Comparison of ENCODE assay signal across 8 cellular contexts in the genomic region with DNA sequence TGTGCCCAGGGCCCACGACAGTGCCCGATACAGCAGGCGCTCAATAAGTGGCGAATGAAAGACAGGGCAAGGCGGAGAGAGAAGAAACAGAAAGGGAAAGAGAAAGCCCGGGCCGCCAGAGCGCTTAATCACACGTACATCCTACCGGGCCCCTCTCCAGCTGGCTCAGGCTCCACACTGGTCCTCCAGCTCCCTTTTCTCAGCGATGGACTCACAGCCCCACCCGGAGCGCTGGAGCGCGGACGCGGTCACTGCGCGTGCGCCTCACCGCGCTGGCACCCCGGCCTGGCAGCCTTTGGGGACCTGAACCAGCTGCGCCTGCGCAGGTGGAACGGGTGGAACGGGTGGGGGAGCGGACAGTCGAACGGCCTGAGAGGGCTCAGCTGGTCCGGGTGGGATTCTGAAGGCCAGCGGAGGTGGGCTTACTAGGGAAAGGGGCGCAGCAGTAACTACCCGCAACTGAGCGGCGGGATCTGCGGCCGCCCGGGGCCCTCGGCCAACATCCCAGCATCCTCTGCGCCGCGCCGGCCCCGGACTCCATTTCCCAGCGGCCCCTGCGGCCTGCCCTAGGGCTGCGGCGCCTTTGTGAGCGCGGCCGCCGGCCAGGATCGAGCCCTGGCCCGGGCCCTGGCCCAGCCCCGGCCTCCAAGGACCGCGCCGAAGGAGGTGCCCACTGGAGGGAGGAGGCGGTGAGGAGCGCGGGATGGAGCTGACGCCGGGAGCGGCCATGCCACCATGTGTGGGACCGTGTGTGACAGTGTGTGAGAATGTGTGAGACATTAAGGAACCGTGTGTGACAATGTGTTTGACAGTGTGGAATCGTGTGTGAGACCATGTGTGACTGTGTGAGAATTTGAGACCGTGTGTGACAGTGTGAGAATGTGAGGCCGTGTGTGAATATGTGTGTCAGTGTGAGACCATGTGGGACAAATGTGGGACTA. TPM values are rescaled to one million over a fixed set of nuclear protein-coding genes. Genes with fewer than 3 reads are reported as not detected.
DNase-seq lines count a peak whose midpoint lies in the region; FAIRE-seq and TF ChIP-seq lines count a peak whose summit lies in the region.

A gene (plus strand): TSS at position 569 of the 941 bp plus-strand sequence. CDS start 2,783 bp downstream, outside the sequence.

- no peaks in the 10 kb centered on the region for H3K27me3 Mint-ChIP-seq in activated naive CD4-positive, alpha-beta T cell treated with anti-CD3 and anti-CD28 coated beads for 36 hours (ENCODE audit: low read depth)

- TF ChIP-seq CTCF in LNCaP clone FGC (IDR thresholded peaks at IDR 0.05; ENCODE audit: control insufficient read depth, extremely low read depth, insufficient read depth): no peak

- H3K79me1 ChIP-seq in neuronal stem cell (ENCODE audit: low read depth, low read length): peaks cover 7% of the 10 kb centered on the region

- peak within 1 kb of the TSS; percentile 99 for H2AFZ ChIP-seq in GM23248
- H2AFZ ChIP-seq in neuronal stem cell (ENCODE audit: low read length): peak within 1 kb of the TSS; percentile 94

- H3K36me3 ChIP-seq in GM23248 (ENCODE audit: low read depth): peaks cover 24% of the 10 kb centered on the region
- H3K36me3 ChIP-seq in SJCRH30: peaks cover 16% of the 10 kb centered on the region
- H3K36me3 ChIP-seq in neuronal stem cell (replicated peaks in 1 of 2; ENCODE audit: control insufficient read depth in 2 of 2, insufficient read depth in 2 of 2, low read length in 2 of 2): peaks cover 18 to 43% of the 10 kb centered on the region in 2 donors

- H3K18ac ChIP-seq in neuronal stem cell (ENCODE audit: low read length): peak within 1 kb of the TSS; percentile 99

- no peaks in the 10 kb centered on the region for H3K9me2 ChIP-seq in GM23248 (ENCODE audit: insufficient read depth)

- peak within 1 kb of the TSS; percentile 85 for H3K27ac ChIP-seq in GM23248
- H3K27ac ChIP-seq in SJCRH30: peak within 1 kb of the TSS; percentile 94
- peak within 1 kb of the TSS; percentile 90 for H3K27ac ChIP-seq in neuronal stem cell (replicated peaks; ENCODE audit: low read length)

- intact Hi-C loops in activated naive CD4-positive, alpha-beta T cell treated with anti-CD3 and anti-CD28 coated beads for 36 hours (cut with micrococcal nuclease): loop anchor here (1.0 to 10.0 kb wide), 4 partner anchors 11 to 1073 kb away; a partner anchor contains a TSS

- H3K14ac ChIP-seq in neuronal stem cell (ENCODE audit: low read length): peak within 1 kb of the TSS; percentile 0

- H2BK120ac ChIP-seq in neuronal stem cell (ENCODE audit: low read depth, low read length): no peak within 1 kb of the TSS

- peak within 1 kb of the TSS; percentile 90 for H3K9ac ChIP-seq in GM23248
- H3K9ac ChIP-seq in neuronal stem cell (ENCODE audit: low read depth, low read length, poor library complexity): peak within 1 kb of the TSS; percentile 97

- H3K4me3 ChIP-seq in GM23248 (peak within 1 kb of the TSS; percentile 100), LNCaP clone FGC (ENCODE audit: low read depth, low read length) (peak within 1 kb of the TSS; percentile 67), SJCRH30 (peak within 1 kb of the TSS; percentile 97), neuronal stem cell (ENCODE audit: low read length in 2 of 2) (peak within 1 kb of the TSS; percentile 75 to 82)

- 2% methylated on average over 60 to 67 of the region's 70 CpGs for WGBS in GM23248 (ENCODE audit: low coverage in 1 of 2, low lambda C conversion rate in 2 of 2, missing lambda C conversion rate in 2 of 2), 2 experiments
- WGBS in neuronal stem cell (ENCODE audit: extremely low coverage in 2 of 2, insufficient read length in 2 of 2, insufficient replicate concordance in 1 of 2), 2 donors: no CpG with 5 or more reads among the region's 70 CpGs

- peak within 1 kb of the TSS; percentile 95 for H3K4me2 ChIP-seq in GM23248 (ENCODE audit: unreplicated experiment)
- H3K4me2 ChIP-seq in neuronal stem cell (ENCODE audit: insufficient read depth, low read length, poor library complexity, severe bottlenecking): peak within 1 kb of the TSS; percentile 77

- H3K4me1 Mint-ChIP-seq in activated naive CD4-positive, alpha-beta T cell treated with anti-CD3 and anti-CD28 coated beads for 36 hours (ENCODE audit: low read depth): peaks cover 32% of the 10 kb centered on the region

- H4K91ac ChIP-seq in neuronal stem cell (ENCODE audit: low read depth, low read length, poor library complexity): no peak within 1 kb of the TSS

- no peak for FAIRE-seq in frontal cortex (lab: Jason Lieb, UNC)

- H4K8ac ChIP-seq in neuronal stem cell (ENCODE audit: low read depth, low read length): peak within 1 kb of the TSS; percentile 8

- no peak within 1 kb of the TSS for H2BK15ac ChIP-seq in neuronal stem cell (ENCODE audit: low read length)

- peak within 1 kb of the TSS; percentile 1 for H3K23ac ChIP-seq in neuronal stem cell (ENCODE audit: low read depth, low read length, poor library complexity)

- H3K4me1 ChIP-seq in GM23248 (ENCODE audit: insufficient read depth): peaks cover 11% of the 10 kb centered on the region; the same call in 1 of the 2 replicates
- H3K4me1 ChIP-seq in SJCRH30: no peaks in the 10 kb centered on the region
- H3K4me1 ChIP-seq in neuronal stem cell (ENCODE audit: control insufficient read depth in 2 of 2, insufficient read depth in 1 of 2, low read depth in 1 of 2, low read length in 2 of 2): peaks cover 6 to 7% of the 10 kb centered on the region in 2 donors

- peak within 1 kb of the TSS; percentile 85 for H3K4me3 Mint-ChIP-seq in activated naive CD4-positive, alpha-beta T cell treated with anti-CD3 and anti-CD28 coated beads for 36 hours

- no peak within 1 kb of the TSS for H2BK12ac ChIP-seq in neuronal stem cell (ENCODE audit: low read length)

- no peak within 1 kb of the TSS for H3K4ac ChIP-seq in neuronal stem cell (ENCODE audit: low read length)

- peaks cover 21% of the 10 kb centered on the region for H3K79me2 ChIP-seq in GM23248 (ENCODE audit: insufficient read depth)

- peaks cover 74% of the 10 kb centered on the region for H3K36me3 Mint-ChIP-seq in activated naive CD4-positive, alpha-beta T cell treated with anti-CD3 and anti-CD28 coated beads for 36 hours (ENCODE audit: low read depth)

- peak within 1 kb of the TSS; percentile 69 for H2BK5ac ChIP-seq in neuronal stem cell (ENCODE audit: low read length)

- H3F3A ChIP-seq in GM23248 (ENCODE audit: insufficient read depth): peaks cover 13% of the 10 kb centered on the region; the same call in 1 of the 2 replicates

- in situ Hi-C loops in GM23248 (cut with MboI): no loop called here

- peak within 1 kb of the TSS; percentile 96 for H3K27ac Mint-ChIP-seq in activated naive CD4-positive, alpha-beta T cell treated with anti-CD3 and anti-CD28 coated beads for 36 hours

- H2AK5ac ChIP-seq in neuronal stem cell (ENCODE audit: low read depth, low read length): no peak within 1 kb of the TSS

- H3K9me3 ChIP-seq in GM23248 (ENCODE audit: low read depth) (no peaks in the 10 kb centered on the region), SJCRH30 (replicated peaks) (no peaks in the 10 kb centered on the region), neuronal stem cell (replicated peaks in 1 of 2; ENCODE audit: control insufficient read depth in 2 of 2, insufficient read depth in 1 of 2, low read depth in 1 of 2, low read length in 2 of 2) (peaks cover 20 to 74% of the 10 kb centered on the region in 2 donors)

- CTCF ChIA-PET in activated naive CD4-positive, alpha-beta T cell treated with anti-CD3 and anti-CD28 coated beads for 36 hours (lab: Charles Lee): no interaction called here

- peak; percentile 99 for DNase-seq in Daoy (ENCODE audit: low read depth)
- DNase-seq in GM23248: peak; percentile 99
- DNase-seq in LNCaP clone FGC (ENCODE audit: low read depth): peak; percentile 90
- DNase-seq in SJCRH30: peak; percentile 87 to 89
- peak; percentile 88 for DNase-seq in activated naive CD4-positive, alpha-beta T cell treated with anti-CD3 and anti-CD28 coated beads for 36 hours
- DNase-seq in frontal cortex (ENCODE audit: low spot score in 2 of 2): peak; percentile 90 to 93
- peak; percentile 88 for DNase-seq in neuronal stem cell (ENCODE audit: low spot score)
- peak; percentile 97 for DNase-seq in stromal cell of bone marrow (ENCODE audit: low read depth)

- peaks cover 66% of the 10 kb centered on the region for H3K9me3 Mint-ChIP-seq in activated naive CD4-positive, alpha-beta T cell treated with anti-CD3 and anti-CD28 coated beads for 36 hours

- no peaks in the 10 kb centered on the region for H4K20me1 ChIP-seq in GM23248 (ENCODE audit: insufficient read depth)

- H3K27me3 ChIP-seq in GM23248 (replicated peaks; ENCODE audit: insufficient read depth): no peaks in the 10 kb centered on the region
- H3K27me3 ChIP-seq in SJCRH30: no peaks in the 10 kb centered on the region
- H3K27me3 ChIP-seq in neuronal stem cell (ENCODE audit: control insufficient read depth in 3 of 3, insufficient read depth in 3 of 3, low read depth in 1 of 3, low read length in 3 of 3): no peaks in the 10 kb centered on the region

RNA-seq across cellular contexts. Expression of the gene that starts here (rescaled TPM):
- 3.9 and 4.1 TPM in 2 replicates for total RNA-seq in Daoy (2014; rRNA removed; shearing (Covaris generic))
- 6.7 and 8.0 TPM in 2 replicates for total RNA-seq in GM23248 (2014; rRNA removed; shearing (Covaris generic))
- 5.7 and 6.1 TPM in 2 replicates for polyA plus RNA-seq in GM23248 (2016; fragmentation: Nextera tagmentation; extraction: Ambion mirVana)
- 4.0 and 6.4 TPM in 2 replicates for total RNA-seq in SJCRH30 (2014; rRNA removed; shearing (Covaris generic))
- total RNA-seq in activated naive CD4-positive, alpha-beta T cell treated with anti-CD3 and anti-CD28 coated beads for 36 hours: 1 to 10 TPM in 1 of 2 experiments, under 1 TPM in 1; 0.55 to 1.2 TPM
- 55.4 TPM for total RNA-seq in frontal cortex
- polyA plus RNA-seq in neuronal stem cell (2013, experiment 1 of 2): 4.3 TPM
- polyA plus RNA-seq in neuronal stem cell (2013, experiment 2 of 2): 3.5 TPM

Comparison
In these comparisons a context has a peak if more than half of its experiments do, and no peak if none do; other contexts are left out.
1. Peak in every context shown above with its lines: DNase-seq, H3K4me3 ChIP-seq and H3K27ac ChIP-seq.